In genomic region chr13:98549006-98549727, GRCh38 we compare ENCODE assay signal across 8 cellular contexts. TPM values are rescaled to one million over a fixed set of nuclear protein-coding genes. Genes with fewer than 3 reads are reported as not detected.
DNase-seq lines count a peak whose midpoint lies in the region; ATAC-seq and TF ChIP-seq lines count a peak whose summit lies in the region.

No MANE protein-coding gene starts in this region.

- 75 to 82% methylated on average over 6 to 7 of the region's 7 CpGs for WGBS in body of pancreas, 2 donors

- peak overlapping the region; percentile 53 to 77 for H3K27ac Mint-ChIP-seq in activated naive CD4-positive, alpha-beta T cell treated with anti-CD3 and anti-CD28 coated beads, Interleukin-2, amount 50 U/mL, for 72 hours

- H3K27ac ChIP-seq in RWPE2 (ENCODE audit: poor library complexity, severe bottlenecking) (peak overlapping the region; percentile 22), body of pancreas (no peak overlapping the region)

- ATAC-seq in activated naive CD4-positive, alpha-beta T cell treated with anti-CD3 and anti-CD28 coated beads, Interleukin-2, amount 50 U/mL, for 72 hours, result peak; percentile 16 to 24
- ATAC-seq in RWPE2 (ENCODE audit: low read depth) (peak; percentile 92), body of pancreas (no peak), GM18858 (IDR thresholded peaks at IDR 0.05; ENCODE audit: unreplicated experiment) (no peak)

- CTCF ChIA-PET in HEK293T (lab: Yijun Ruan, JAX), result no interaction called here

- H3K27me3 ChIP-seq in RWPE2 (ENCODE audit: insufficient read depth, poor library complexity, severe bottlenecking) (no peaks in the 10 kb centered on the region), body of pancreas (no peaks in the 10 kb centered on the region)

- POLR2A ChIA-PET in HEK293T (lab: Yijun Ruan, JAX), result no interaction called here

- TF ChIP-seq POLR2A in body of pancreas (IDR thresholded peaks at IDR 0.05), result no peak

- H3K4me3 ChIP-seq in RWPE2 (ENCODE audit: severe bottlenecking) (no peak overlapping the region), fibroblast of pulmonary artery (replicated peaks; ENCODE audit: low read depth, low read length) (no peak overlapping the region), body of pancreas (no peak overlapping the region)

- intact Hi-C loops in body of pancreas (cut with DNase I), result no loop called here

- DNase-seq in activated naive CD4-positive, alpha-beta T cell treated with anti-CD3 and anti-CD28 coated beads, Interleukin-2, amount 50 U/mL, for 72 hours (ENCODE audit: low spot score in 2 of 2), result no peak
- DNase-seq in activated naive CD4-positive, alpha-beta T cell (lab: John Stamatoyannopoulos, UW), result no peak
- DNase-seq in RWPE2 (ENCODE audit: low spot score) (no peak), fibroblast of pulmonary artery (ENCODE audit: low read depth) (peak; percentile 90), body of pancreas (no peak), COLO668 (lab: John Stamatoyannopoulos, UW; ENCODE audit: unreplicated experiment) (no peak), HEK293T (ENCODE audit: extremely low spot score) (no peak)

- no peak for TF ChIP-seq CTCF in RWPE2 (IDR thresholded peaks at IDR 0.05; ENCODE audit: poor library complexity, severe bottlenecking)
- no peak for TF ChIP-seq CTCF in fibroblast of pulmonary artery (IDR thresholded peaks at IDR 0.05; ENCODE audit: low read length, missing control alignments)
- TF ChIP-seq CTCF in body of pancreas (IDR thresholded peaks at IDR 0.05), result no peak

- no peaks in the 10 kb centered on the region for H3K9me3 Mint-ChIP-seq in activated naive CD4-positive, alpha-beta T cell treated with anti-CD3 and anti-CD28 coated beads, Interleukin-2, amount 50 U/mL, for 72 hours

- no peaks in the 10 kb centered on the region for H3K9me3 ChIP-seq in RWPE2 (ENCODE audit: severe bottlenecking)
- no peaks in the 10 kb centered on the region for H3K9me3 ChIP-seq in body of pancreas

- H3K36me3 ChIP-seq in RWPE2 (ENCODE audit: low read depth) (peaks cover 50% of the 10 kb centered on the region), body of pancreas (replicated peaks in 1 of 2; ENCODE audit: insufficient read depth in 1 of 2, low read depth in 2 of 2) (no peaks in the 10 kb centered on the region)

- H3K4me1 ChIP-seq in RWPE2 (ENCODE audit: insufficient read depth, poor library complexity, severe bottlenecking), result peaks cover 26% of the 10 kb centered on the region
- H3K4me1 ChIP-seq in body of pancreas, result peaks cover 27% of the 10 kb centered on the region

- peaks cover 15 to 45% of the 10 kb centered on the region in 2 donors for H3K36me3 Mint-ChIP-seq in activated naive CD4-positive, alpha-beta T cell treated with anti-CD3 and anti-CD28 coated beads, Interleukin-2, amount 50 U/mL, for 72 hours

TF ChIP-seq in HEK293T, 16 proteins besides CTCF, POLR2A, EP300 and RAD21:
- TF ChIP-seq CTBP1 (IDR thresholded peaks at IDR 0.05; ENCODE audit: borderline replicate concordance), result no peak
- no peak for TF ChIP-seq SUZ12 (IDR thresholded peaks at IDR 0.05)
- TF ChIP-seq PKNOX1 (IDR thresholded peaks at IDR 0.05), result no peak
- TF ChIP-seq FOXM1 (IDR thresholded peaks at IDR 0.05; ENCODE audit: borderline replicate concordance), result no peak
- no peak for TF ChIP-seq TARDBP (IDR thresholded peaks at IDR 0.05)
- no peak for TF ChIP-seq FOXK2 (IDR thresholded peaks at IDR 0.05)
- TF ChIP-seq SP1 (IDR thresholded peaks at IDR 0.05), result no peak
- no peak for TF ChIP-seq NFRKB (IDR thresholded peaks at IDR 0.05)
- no peak for TF ChIP-seq BHLHE40 (IDR thresholded peaks at IDR 0.05; ENCODE audit: borderline replicate concordance)
- no peak for TF ChIP-seq ELF4 (IDR thresholded peaks at IDR 0.05)
- TF ChIP-seq HDGF (IDR thresholded peaks at IDR 0.05; ENCODE audit: borderline replicate concordance), result no peak
- no peak for TF ChIP-seq ARNT (IDR thresholded peaks at IDR 0.05)
- no peak for TF ChIP-seq FOXA1 (IDR thresholded peaks at IDR 0.05)
- TF ChIP-seq L3MBTL2 (conservative IDR thresholded peaks at IDR 0.05), result no peak
- TF ChIP-seq ZNF384 (IDR thresholded peaks at IDR 0.05), result no peak
- TF ChIP-seq LEF1 (IDR thresholded peaks at IDR 0.05; ENCODE audit: borderline replicate concordance), result no peak

RNA-seq across cellular contexts. Expression of gene STK24, which starts 27.7 kb away (rescaled TPM):
- 100 to 1,000 TPM; 122 to 137 TPM for total RNA-seq in activated naive CD4-positive, alpha-beta T cell treated with anti-CD3 and anti-CD28 coated beads, Interleukin-2, amount 50 U/mL, for 72 hours
- 10 to 100 TPM; 35.0 to 56.7 TPM for total RNA-seq in body of pancreas

Comparison
In these comparisons a context has a peak if more than half of its experiments do, and no peak if none do; other contexts are left out.
1. ATAC-seq: peak in activated naive CD4-positive, alpha-beta T cell treated with anti-CD3 and anti-CD28 coated beads, Interleukin-2, amount 50 U/mL, for 72 hours (2 of 2) and RWPE2 (single experiment); none in body of pancreas (single experiment) and GM18858 (single experiment).